ENCODE assay signal across 9 cellular contexts in the genomic region with DNA sequence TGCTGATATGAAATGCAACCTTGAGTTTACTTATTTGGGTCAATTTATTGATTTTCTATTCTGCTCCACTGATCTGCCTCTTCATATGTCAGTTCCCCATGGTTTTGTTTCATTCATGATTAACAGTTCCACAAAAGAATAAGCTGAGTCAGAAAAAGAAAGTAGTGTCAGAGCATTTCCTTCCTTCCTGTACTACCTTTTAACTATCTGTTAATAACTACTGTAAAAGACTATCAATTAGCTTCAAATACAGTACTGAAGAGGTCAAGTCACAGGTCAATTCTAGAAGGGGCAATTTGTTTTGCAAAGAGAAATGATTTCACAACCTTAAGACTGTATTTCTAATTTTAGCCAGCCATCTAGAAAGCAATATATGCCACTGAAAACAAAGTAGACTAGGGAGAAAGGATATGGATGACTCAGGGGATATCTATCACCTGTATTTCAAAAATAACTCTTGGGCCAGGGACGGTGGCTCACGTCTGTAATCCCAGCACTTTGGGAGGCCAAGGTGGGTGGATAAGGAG.
DNase-seq lines count a peak whose midpoint lies in the region; ATAC-seq and TF ChIP-seq lines count a peak whose summit lies in the region.
"Had no signal": no experiment of that assay in that cellular context is flagged by ENCODE, and none has a peak within 500 bp of the region (broad histone marks: within the 10 kb centered on the region; RNA-seq: fewer than 3 reads in every experiment).

No MANE protein-coding gene starts in this region.

- TF ChIP-seq CTCF in PC-9 (conservative IDR thresholded peaks at IDR 0.05): no peak

- peak; percentile 80 for ATAC-seq in GM18873 (IDR thresholded peaks at IDR 0.05; ENCODE audit: low FRiP score, unreplicated experiment)
- ATAC-seq in GM21825 (IDR thresholded peaks at IDR 0.05; ENCODE audit: unreplicated experiment): peak; percentile 78

- no peak overlapping the region for H2BK5ac ChIP-seq in mesenchymal stem cell (ENCODE audit: low read depth, low read length, poor library complexity, severe bottlenecking)

- no peaks in the 10 kb centered on the region for H3K79me2 ChIP-seq in PC-9 (ENCODE audit: low read depth)

- no peak overlapping the region for H2BK12ac ChIP-seq in mesenchymal stem cell (ENCODE audit: low read length in 2 of 2)

- DNase-seq in HK-2 (ENCODE audit: unreplicated experiment) (peak; percentile 15), mesenchymal stem cell (peak; percentile 8), globus pallidus (ENCODE audit: low spot score) (no peak), PC-9 (no peak), NCI-H2196 treated with DMSO at 0.1 percent for 48 hours (lab: John Stamatoyannopoulos, UW; ENCODE audit: unreplicated experiment) (no peak)
- DNase-seq in activated naive CD4-positive, alpha-beta T cell treated with anti-CD3 and anti-CD28 coated beads, Interleukin-2, amount 10 ng/mL, durations not matched to agents 7 days and 5 days: no peak

- no peak overlapping the region for H2BK15ac ChIP-seq in mesenchymal stem cell (ENCODE audit: low read depth, poor library complexity, severe bottlenecking)

- no peaks in the 10 kb centered on the region for H4K20me1 ChIP-seq in PC-9 (ENCODE audit: insufficient read depth)

- CTCF ChIA-PET in activated naive CD4-positive, alpha-beta T cell treated with anti-CD3 and anti-CD28 coated beads, Interleukin-2, amount 10 ng/mL, durations not matched to agents 7 days and 5 days (lab: Charles Lee): no interaction called here
- CTCF ChIA-PET in PC-9 (lab: Charles Lee): no interaction called here

- WGBS in mesenchymal stem cell: no CpG with 5 or more reads among the region's 2 CpGs

- H4K8ac ChIP-seq in mesenchymal stem cell (ENCODE audit: low read length): no peak overlapping the region

- H3K23ac ChIP-seq in mesenchymal stem cell (ENCODE audit: low read length in 2 of 2): no peak overlapping the region

- H3K4me2 ChIP-seq in mesenchymal stem cell (ENCODE audit: low read length, poor library complexity, severe bottlenecking) (no peak overlapping the region), PC-9 (no peak overlapping the region)
- H3K4me2 ChIP-seq: smooth muscle cell had no signal

- H3K14ac ChIP-seq in mesenchymal stem cell (ENCODE audit: low read length in 2 of 2): no peak overlapping the region

- H3K79me1 ChIP-seq in mesenchymal stem cell (replicated peaks; ENCODE audit: low read length, poor library complexity, severe bottlenecking): peaks cover 26% of the 10 kb centered on the region

- H3K4me1 ChIP-seq in mesenchymal stem cell (ENCODE audit: control insufficient read depth, insufficient read depth, low read depth, low read length) (peaks cover 5% of the 10 kb centered on the region), PC-9 (replicated peaks; ENCODE audit: insufficient read depth) (no peaks in the 10 kb centered on the region)

- H3F3A ChIP-seq in PC-9 (ENCODE audit: insufficient read depth, low read depth): peaks cover 5% of the 10 kb centered on the region; the same call in 1 of the 2 replicates

- peak overlapping the region; percentile 77 for H3K27ac ChIP-seq in mesenchymal stem cell (ENCODE audit: low read length, poor library complexity, severe bottlenecking)
- no peak overlapping the region for H3K27ac ChIP-seq in PC-9

- no peaks in the 10 kb centered on the region for H3K27me3 ChIP-seq in mesenchymal stem cell (ENCODE audit: control insufficient read depth in 1 of 2, insufficient read depth in 1 of 2, low read length in 2 of 2)
- no peaks in the 10 kb centered on the region for H3K27me3 ChIP-seq in PC-9 (ENCODE audit: insufficient read depth, low read depth)

- no TSS peak for BruUV-seq in PC-9 (replicated peaks; lab: Mats Ljungman, UMichigan)

- peaks cover 18% of the 10 kb centered on the region for H3K4me1 Mint-ChIP-seq in activated naive CD4-positive, alpha-beta T cell treated with anti-CD3 and anti-CD28 coated beads, Interleukin-2, amount 10 ng/mL, durations not matched to agents 7 days and 5 days

- H3K27me3 Mint-ChIP-seq in activated naive CD4-positive, alpha-beta T cell treated with anti-CD3 and anti-CD28 coated beads, Interleukin-2, amount 10 ng/mL, durations not matched to agents 7 days and 5 days: no peaks in the 10 kb centered on the region

- no peak overlapping the region for H2BK120ac ChIP-seq in mesenchymal stem cell (ENCODE audit: low read depth, low read length)

- no peak overlapping the region for H3K9ac ChIP-seq in mesenchymal stem cell (ENCODE audit: low read length)

- no peaks in the 10 kb centered on the region for H3K9me2 ChIP-seq in PC-9 (ENCODE audit: insufficient read depth)

- POLR2A ChIA-PET in PC-9 (lab: Charles Lee; ENCODE audit: unreplicated experiment): no interaction called here

- H3K36me3 ChIP-seq in mesenchymal stem cell (ENCODE audit: control insufficient read depth in 1 of 2, insufficient read depth in 2 of 2, low read depth in 1 of 2, low read length in 2 of 2) (peaks cover 0 to 3% of the 10 kb centered on the region in 2 experiments), PC-9 (ENCODE audit: low read depth) (no peaks in the 10 kb centered on the region)

- no peak overlapping the region for H3K18ac ChIP-seq in mesenchymal stem cell (ENCODE audit: low read depth in 1 of 2, low read length in 2 of 2)

- no peak overlapping the region for H3K4me3 Mint-ChIP-seq in activated naive CD4-positive, alpha-beta T cell treated with anti-CD3 and anti-CD28 coated beads, Interleukin-2, amount 10 ng/mL, durations not matched to agents 7 days and 5 days

- no peak overlapping the region for H3K4ac ChIP-seq in mesenchymal stem cell (ENCODE audit: low read depth in 1 of 2, low read length in 2 of 2)

- H3K9me3 ChIP-seq in mesenchymal stem cell (ENCODE audit: control insufficient read depth, low read length) (no peaks in the 10 kb centered on the region), PC-9 (ENCODE audit: insufficient read depth, low read depth) (no peaks in the 10 kb centered on the region)

- H2AFZ ChIP-seq in mesenchymal stem cell (ENCODE audit: low read depth, low read length) (no peak overlapping the region), PC-9 (no peak overlapping the region)

- intact Hi-C loops in PC-9 (cut with micrococcal nuclease; ENCODE audit: unreplicated experiment): no loop called here

- no peak overlapping the region for H4K91ac ChIP-seq in mesenchymal stem cell (ENCODE audit: low read length)

- H3K4me3 ChIP-seq in mesenchymal stem cell (ENCODE audit: insufficient read depth in 1 of 2, low read depth in 1 of 2, low read length in 2 of 2): no peak overlapping the region
- H3K4me3 ChIP-seq in PC-9: no peak overlapping the region
- H3K4me3 ChIP-seq: smooth muscle cell had no signal

- no peak overlapping the region for H2AK5ac ChIP-seq in mesenchymal stem cell (ENCODE audit: low read length, severe bottlenecking)

- H3K27ac Mint-ChIP-seq in activated naive CD4-positive, alpha-beta T cell treated with anti-CD3 and anti-CD28 coated beads, Interleukin-2, amount 10 ng/mL, durations not matched to agents 7 days and 5 days: no peak overlapping the region

- no peaks in the 10 kb centered on the region for H3K9me3 Mint-ChIP-seq in activated naive CD4-positive, alpha-beta T cell treated with anti-CD3 and anti-CD28 coated beads, Interleukin-2, amount 10 ng/mL, durations not matched to agents 7 days and 5 days

- peaks cover 4% of the 10 kb centered on the region for H3K36me3 Mint-ChIP-seq in activated naive CD4-positive, alpha-beta T cell treated with anti-CD3 and anti-CD28 coated beads, Interleukin-2, amount 10 ng/mL, durations not matched to agents 7 days and 5 days

Comparison
In these comparisons a context has a peak if more than half of its experiments do, and no peak if none do; other contexts are left out.
1. DNase-seq: peak in HK-2 (single experiment) and mesenchymal stem cell (single experiment); none in globus pallidus (single experiment), activated naive CD4-positive, alpha-beta T cell treated with anti-CD3 and anti-CD28 coated beads, Interleukin-2, amount 10 ng/mL, durations not matched to agents 7 days and 5 days (single experiment), PC-9 (0 of 2) and NCI-H2196 treated with DMSO at 0.1 percent for 48 hours (single experiment).